Comparison of ENCODE assay signal across 23 cellular contexts in genomic region chr20:60040471-60041162, GRCh38.
DNase-seq lines count a peak whose midpoint lies in the region; ATAC-seq, FAIRE-seq and TF ChIP-seq lines count a peak whose summit lies in the region.
"Had no signal": no experiment of that assay in that cellular context is flagged by ENCODE, and none has a peak within 500 bp of the region (broad histone marks: within the 10 kb centered on the region; RNA-seq: fewer than 3 reads in every experiment).

No MANE protein-coding gene starts in this region.

- no peaks in the 10 kb centered on the region for H3K79me2 ChIP-seq in astrocyte (ENCODE audit: insufficient read depth, low read length)
- H3K79me2 ChIP-seq in mesendoderm (ENCODE audit: control insufficient read depth, insufficient read depth, low read length): no peaks in the 10 kb centered on the region

- FAIRE-seq in HTR-8/SVneo (lab: Jason Lieb, UNC) (peak; percentile 84), astrocyte (lab: Jason Lieb, UNC) (no peak)
- FAIRE-seq: bronchial epithelial cell, endothelial cell of umbilical vein, TTC549, urothelium cell line had no signal

- H4K20me1 ChIP-seq in astrocyte (ENCODE audit: insufficient read depth, low read length): no peaks in the 10 kb centered on the region

- DNase-seq in COLO668 (lab: John Stamatoyannopoulos, UW; ENCODE audit: unreplicated experiment) (peak; percentile 16), HTR-8/SVneo (ENCODE audit: insufficient read length, low spot score) (no peak), astrocyte (ENCODE audit: low read depth) (no peak), mesendoderm (no peak), MG63 (no peak)
- no peak for DNase-seq in activated naive CD4-positive, alpha-beta T cell treated with anti-CD3 and anti-CD28 coated beads, Interleukin-2, amount 50 U/mL, for 72 hours (ENCODE audit: low spot score in 2 of 2)
- DNase-seq: activated T-cell treated with anti-CD3 and anti-CD28 coated beads, Interleukin-2, amount 50 U/mL, for 1 hour; DMS153; heart right ventricle; left ventricle myocardium superior; mucosa of descending colon; NCI-H1105 treated with DMSO at 0.1 percent for 48 hours; NCI-H2227 treated with DMSO at 0.1 percent for 48 hours; PC-3; sigmoid colon; stimulated activated CD8-positive, alpha-beta memory T cell treated with anti-CD3 and anti-CD28 coated beads, Interleukin-4, amount 100 ng/mL, for 48 hours; T-cell had no signal

- H3K4me1 Mint-ChIP-seq in astrocyte (ENCODE audit: low read depth, unreplicated experiment): peaks cover 27% of the 10 kb centered on the region
- H3K4me1 Mint-ChIP-seq: T-cell had no signal

- H2BK15ac ChIP-seq in mesendoderm (replicated peaks; ENCODE audit: low read depth): no peak overlapping the region

- peak overlapping the region; percentile 47 for H2BK120ac ChIP-seq in mesendoderm (ENCODE audit: low read depth, low read length)

- no peaks in the 10 kb centered on the region for H3K9me3 ChIP-seq in astrocyte (ENCODE audit: insufficient read depth, low read depth, low read length)
- H3K9me3 ChIP-seq in MG63: no peaks in the 10 kb centered on the region
- H3K9me3 ChIP-seq: mucosa of descending colon, sigmoid colon had no signal

- no peak overlapping the region for H3K27ac ChIP-seq in astrocyte (ENCODE audit: low read depth, low read length)
- H3K27ac ChIP-seq in mesendoderm (ENCODE audit: low read depth, low read length): peak overlapping the region; percentile 77
- H3K27ac ChIP-seq: heart right ventricle, sigmoid colon had no signal

- no peaks in the 10 kb centered on the region for H3K4me1 ChIP-seq in astrocyte (ENCODE audit: insufficient read depth, low read length)
- H3K4me1 ChIP-seq in mesendoderm (ENCODE audit: control insufficient read depth, low read depth, low read length): peaks cover 3% of the 10 kb centered on the region
- H3K4me1 ChIP-seq: sigmoid colon had no signal

- ATAC-seq in HG03139 (IDR thresholded peaks at IDR 0.05; ENCODE audit: unreplicated experiment) (no peak), HG03378 (IDR thresholded peaks at IDR 0.05; ENCODE audit: unreplicated experiment) (no peak)
- no peak for ATAC-seq in activated naive CD4-positive, alpha-beta T cell treated with anti-CD3 and anti-CD28 coated beads, Interleukin-2, amount 50 U/mL, for 72 hours
- ATAC-seq: heart right ventricle, left ventricle myocardium superior, mucosa of descending colon, PC-3, T-cell had no signal

- H3K9ac ChIP-seq in astrocyte (ENCODE audit: low read length) (no peak overlapping the region), mesendoderm (ENCODE audit: low read length) (no peak overlapping the region)

- H3K27me3 Mint-ChIP-seq in astrocyte (ENCODE audit: low read depth, unreplicated experiment): no peaks in the 10 kb centered on the region

- peak overlapping the region; percentile 84 for H2AK5ac ChIP-seq in mesendoderm (ENCODE audit: low read length)

- peaks cover 6% of the 10 kb centered on the region for H3K9me3 Mint-ChIP-seq in astrocyte (ENCODE audit: unreplicated experiment)
- H3K9me3 Mint-ChIP-seq in activated naive CD4-positive, alpha-beta T cell treated with anti-CD3 and anti-CD28 coated beads, Interleukin-2, amount 50 U/mL, for 72 hours: no peaks in the 10 kb centered on the region
- H3K9me3 Mint-ChIP-seq: T-cell had no signal

- no peaks in the 10 kb centered on the region for H3K36me3 ChIP-seq in astrocyte (ENCODE audit: insufficient read depth, low read length)
- H3K36me3 ChIP-seq in mesendoderm (ENCODE audit: control insufficient read depth, insufficient read depth, low read length): no peaks in the 10 kb centered on the region
- no peaks in the 10 kb centered on the region for H3K36me3 ChIP-seq in MG63
- H3K36me3 ChIP-seq: heart right ventricle, sigmoid colon had no signal

- H3K23ac ChIP-seq in mesendoderm (ENCODE audit: low read length): no peak overlapping the region

- H3K18ac ChIP-seq in mesendoderm (ENCODE audit: low read length): peak overlapping the region; percentile 56

- no peaks in the 10 kb centered on the region for H3K79me1 ChIP-seq in mesendoderm (ENCODE audit: low read length)

- H3K27ac Mint-ChIP-seq in astrocyte (ENCODE audit: unreplicated experiment): peak overlapping the region; percentile 98
- H3K27ac Mint-ChIP-seq in activated naive CD4-positive, alpha-beta T cell treated with anti-CD3 and anti-CD28 coated beads, Interleukin-2, amount 50 U/mL, for 72 hours: no peak overlapping the region
- H3K27ac Mint-ChIP-seq: T-cell had no signal

- H3K56ac ChIP-seq in mesendoderm (ENCODE audit: low read length): no peak overlapping the region

- no peak overlapping the region for H3K4me3 ChIP-seq in astrocyte (ENCODE audit: insufficient read depth, low read depth, low read length)
- no peak overlapping the region for H3K4me3 ChIP-seq in mesendoderm (ENCODE audit: low read length)
- no peak overlapping the region for H3K4me3 ChIP-seq in MG63
- H3K4me3 ChIP-seq: heart right ventricle, mucosa of descending colon, sigmoid colon had no signal

- H4K5ac ChIP-seq in mesendoderm (ENCODE audit: low read length): no peak overlapping the region

- H2BK5ac ChIP-seq in mesendoderm (ENCODE audit: low read length): peak overlapping the region; percentile 55

- H3K4me3 Mint-ChIP-seq in astrocyte (ENCODE audit: unreplicated experiment): no peak overlapping the region
- H3K4me3 Mint-ChIP-seq: T-cell had no signal

- no CpG with 5 or more reads among the region's 8 CpGs for WGBS in mesendoderm (ENCODE audit: extremely low coverage, insufficient coverage, low lambda C conversion rate)

- no peaks in the 10 kb centered on the region for H3K27me3 ChIP-seq in astrocyte (ENCODE audit: insufficient read depth, low read length)
- H3K27me3 ChIP-seq in mesendoderm (ENCODE audit: insufficient read depth, low read length, poor library complexity): no peaks in the 10 kb centered on the region
- H3K27me3 ChIP-seq in MG63: no peaks in the 10 kb centered on the region; the same call in 1 of the 2 replicates

- H4K8ac ChIP-seq in mesendoderm (ENCODE audit: low read depth, low read length): no peak overlapping the region

- no peak for TF ChIP-seq CTCF in astrocyte (IDR thresholded peaks at IDR 0.05; ENCODE audit: insufficient read depth, low read depth, low read length)

- peak overlapping the region; percentile 18 for H3K4ac ChIP-seq in mesendoderm (ENCODE audit: low read depth, low read length)

- no peaks in the 10 kb centered on the region for H3K36me3 Mint-ChIP-seq in astrocyte (ENCODE audit: low read depth, unreplicated experiment)
- H3K36me3 Mint-ChIP-seq in activated naive CD4-positive, alpha-beta T cell treated with anti-CD3 and anti-CD28 coated beads, Interleukin-2, amount 50 U/mL, for 72 hours: peaks cover 0 to 7% of the 10 kb centered on the region in 2 donors

- H2AFZ ChIP-seq in astrocyte (ENCODE audit: low read depth, low read length): no peak overlapping the region

- H3K4me2 ChIP-seq in astrocyte (ENCODE audit: low read length): no peak overlapping the region
- H3K4me2 ChIP-seq in mesendoderm (ENCODE audit: low read length): no peak overlapping the region
